9 cellular contexts compared by ENCODE assay signal in genomic region chr6:10383312-10384063, GRCh38. TPM values are rescaled to one million over a fixed set of nuclear protein-coding genes. Genes with fewer than 3 reads are reported as not detected.
DNase-seq lines count a peak whose midpoint lies in the region; ATAC-seq and TF ChIP-seq lines count a peak whose summit lies in the region.
"Had no signal": no experiment of that assay in that cellular context is flagged by ENCODE, and none has a peak within 500 bp of the region (broad histone marks: within the 10 kb centered on the region; RNA-seq: fewer than 3 reads in every experiment).

No MANE protein-coding gene starts in this region.

- H3K4me3 ChIP-seq in HUES48 (ENCODE audit: low read depth, low read length) (peak overlapping the region; percentile 34), breast epithelium (peak overlapping the region in 2 of 3 donors; percentile 56 to 72), mucosa of descending colon (no peak overlapping the region)

- no peak for TF ChIP-seq CTCF in breast epithelium (IDR thresholded peaks at IDR 0.05)
- no peak for TF ChIP-seq CTCF in mucosa of descending colon (IDR thresholded peaks at IDR 0.05)
- TF ChIP-seq CTCF in GM20000 (IDR thresholded peaks at IDR 0.05; ENCODE audit: extremely low read depth, missing control alignments), result no peak

- TF ChIP-seq POLR2A in breast epithelium (IDR thresholded peaks at IDR 0.05), result no peak

- no peak overlapping the region for H3K9ac ChIP-seq in HUES48 (ENCODE audit: low read depth, low read length)

- H3K27ac ChIP-seq in HUES48 (ENCODE audit: low read depth, low read length) (no peak overlapping the region), breast epithelium (peak overlapping the region; percentile 78 to 89)
- H3K27ac ChIP-seq: epithelial cell of prostate had no signal

- H3K27me3 ChIP-seq in HUES48 (ENCODE audit: control insufficient read depth, insufficient read depth, low read length) (peaks cover 95% of the 10 kb centered on the region), breast epithelium (peaks cover 6 to 28% of the 10 kb centered on the region in 2 donors)

- H3K4me1 ChIP-seq in HUES48 (ENCODE audit: control insufficient read depth, insufficient read depth, low read length) (peaks cover 60% of the 10 kb centered on the region), breast epithelium (no peaks in the 10 kb centered on the region), mucosa of descending colon (ENCODE audit: low read depth) (peaks cover 9% of the 10 kb centered on the region)

- DNase-seq in COLO829 (ENCODE audit: low spot score) (peak; percentile 82), breast epithelium (ENCODE audit: low spot score in 2 of 2) (peak; percentile 48 to 71), mucosa of descending colon (peak in 2 of 3 donors; percentile 6 to 41), posterior vena cava (ENCODE audit: low spot score) (no peak), GM20000 (ENCODE audit: low spot score) (no peak), NCI-H2196 treated with DMSO at 0.1 percent for 48 hours (lab: John Stamatoyannopoulos, UW; ENCODE audit: unreplicated experiment) (no peak)

- ATAC-seq in mucosa of descending colon (peak; percentile 78), HG03571 (IDR thresholded peaks at IDR 0.05; ENCODE audit: unreplicated experiment) (no peak)

- H3K36me3 ChIP-seq in HUES48 (ENCODE audit: control insufficient read depth, insufficient read depth, low read length) (no peaks in the 10 kb centered on the region), breast epithelium (no peaks in the 10 kb centered on the region), mucosa of descending colon (ENCODE audit: low read depth) (no peaks in the 10 kb centered on the region)

- H3K9me3 ChIP-seq in HUES48 (ENCODE audit: control insufficient read depth, insufficient read depth, low read length), result no peaks in the 10 kb centered on the region; the same call in 1 of the 2 replicates
- H3K9me3 ChIP-seq in breast epithelium, result no peaks in the 10 kb centered on the region
- H3K9me3 ChIP-seq in mucosa of descending colon, result no peaks in the 10 kb centered on the region

- intact Hi-C loops in breast epithelium (cut with DNase I; ENCODE audit: low total_unique reads), result no loop called here
- intact Hi-C loops in mucosa of descending colon (cut with DNase I, micrococcal nuclease), result no loop called here
- intact Hi-C loops in posterior vena cava (cut with DNase I), result no loop called here

RNA-seq across cellular contexts. Expression of gene TFAP2A, which starts 31.4 kb away (rescaled TPM):
- 10 to 100 TPM in 2 of 3 donors, not detected in 1; 25.2 to 46.0 TPM for total RNA-seq in breast epithelium
- under 1 TPM; 0.09 to 0.98 (median 0.53) TPM for total RNA-seq in mucosa of descending colon
- under 1 TPM in 1 of 2 donors, not detected in 1; 0.52 TPM for total RNA-seq in posterior vena cava

Comparison
In these comparisons a context has a peak if more than half of its experiments do, and no peak if none do; other contexts are left out.
1. DNase-seq: peak in COLO829 (single experiment), breast epithelium (2 of 2) and mucosa of descending colon (2 of 3); none in posterior vena cava (single experiment), GM20000 (single experiment) and NCI-H2196 treated with DMSO at 0.1 percent for 48 hours (single experiment).